20 cellular contexts compared by ENCODE assay signal in the genomic region with DNA sequence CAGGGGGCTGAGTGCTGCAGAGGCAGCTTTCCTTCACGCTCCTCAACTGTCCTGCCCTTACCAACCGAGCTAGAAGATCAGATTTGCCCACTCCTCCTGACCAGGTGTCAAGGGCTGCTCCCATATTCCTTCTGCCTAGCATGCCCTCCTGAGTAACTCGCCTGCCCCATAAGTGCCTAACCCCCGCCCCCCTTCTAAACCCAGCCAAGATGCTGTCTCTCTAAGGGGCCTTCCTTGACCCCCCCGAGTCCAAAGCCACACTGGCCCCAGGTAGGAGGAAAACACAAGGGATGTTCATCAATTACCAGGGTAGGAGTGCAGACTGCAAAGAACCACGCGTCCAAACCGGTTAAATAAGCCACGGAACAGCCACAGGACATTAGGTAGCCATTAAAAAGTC. TPM values are rescaled to one million over a fixed set of nuclear protein-coding genes. Genes with fewer than 3 reads are reported as not detected.
DNase-seq lines count a peak whose midpoint lies in the region; ATAC-seq, FAIRE-seq and TF ChIP-seq lines count a peak whose summit lies in the region.
"Had no signal": no experiment of that assay in that cellular context is flagged by ENCODE, and none has a peak within 500 bp of the region (broad histone marks: within the 10 kb centered on the region; RNA-seq: fewer than 3 reads in every experiment).

No MANE protein-coding gene starts in this region.

- H2AFZ ChIP-seq in GM12878 (ENCODE audit: control insufficient read depth, low read depth, low read length), result no peak overlapping the region

- H3K4me1 ChIP-seq in CD4-positive, alpha-beta memory T cell (ENCODE audit: insufficient read depth, low read length), result peaks cover 92% of the 10 kb centered on the region
- H3K4me1 ChIP-seq in GM12878 (ENCODE audit: control insufficient read depth, insufficient read depth, low read length) (peaks cover 44% of the 10 kb centered on the region), rectal smooth muscle tissue (ENCODE audit: control insufficient read depth, insufficient read depth, low read length) (peaks cover 38% of the 10 kb centered on the region)

- H3K27me3 Mint-ChIP-seq in CD4-positive, alpha-beta memory T cell, result no peaks in the 10 kb centered on the region
- H3K27me3 Mint-ChIP-seq in WTC11 (ENCODE audit: low read depth), result no peaks in the 10 kb centered on the region; the same call in 1 of the 2 replicates

- 85% methylated on average over 9 of the region's 9 CpGs for WGBS in GM12878 (ENCODE audit: insufficient coverage, insufficient replicate concordance, low lambda C conversion rate, missing lambda C conversion rate)

- H3K36me3 Mint-ChIP-seq in CD4-positive, alpha-beta memory T cell, result peaks cover 34 to 72% of the 10 kb centered on the region in 2 donors
- H3K36me3 Mint-ChIP-seq in WTC11, result no peaks in the 10 kb centered on the region
- H3K36me3 Mint-ChIP-seq: type B pancreatic cell had no signal

- peak overlapping the region; percentile 96 for H3K27ac ChIP-seq in CD4-positive, alpha-beta memory T cell (ENCODE audit: low read depth, low read length)
- H3K27ac ChIP-seq in KOPT-K1 (ENCODE audit: low read depth, low read length, poor library complexity, severe bottlenecking) (peak overlapping the region; percentile 100), GM12878 (ENCODE audit: control insufficient read depth, insufficient read depth) (no peak overlapping the region), rectal smooth muscle tissue (ENCODE audit: low read depth, low read length) (peak overlapping the region; percentile 7)
- H3K27ac ChIP-seq: pancreas had no signal

- no peak for DNase-seq in CD4-positive, alpha-beta memory T cell
- DNase-seq in GM12878 (ENCODE audit: low read depth, low spot score) (no peak), WTC11 (ENCODE audit: low spot score) (no peak), NCI-H1048 (lab: John Stamatoyannopoulos, UW) (no peak)
- DNase-seq: activated CD4-positive, alpha-beta T cell treated with anti-CD3 and anti-CD28 coated beads, Interleukin-2, amount 50 U/mL, for 48 hours; activated gamma-delta T cell treated with Interleukin-2 at 50 U/mL for 16 hours; C1 segment of cervical spinal cord; H9; left ventricle myocardium superior; NCI-H1092; small intestine had no signal

- H3K9ac ChIP-seq in GM12878 (ENCODE audit: control insufficient read depth, insufficient read depth, low read length), result no peak overlapping the region
- no peak overlapping the region for H3K9ac ChIP-seq in rectal smooth muscle tissue (ENCODE audit: low read length)

- no peaks in the 10 kb centered on the region for H3K36me3 ChIP-seq in CD4-positive, alpha-beta memory T cell (ENCODE audit: insufficient read depth, low read length)
- peaks cover 87% of the 10 kb centered on the region for H3K36me3 ChIP-seq in KOPT-K1 (ENCODE audit: insufficient read depth, low read length)
- peaks cover 2 to 7% of the 10 kb centered on the region in 2 experiments; a peak in 2 of 4 replicates for H3K36me3 ChIP-seq in GM12878 (ENCODE audit: control insufficient read depth in 2 of 2, insufficient read depth in 2 of 2, low read length in 1 of 2)
- H3K36me3 ChIP-seq in rectal smooth muscle tissue (ENCODE audit: control insufficient read depth, insufficient read depth, low read length), result no peaks in the 10 kb centered on the region
- H3K36me3 ChIP-seq: pancreas had no signal

- in situ Hi-C loops in GM12878 (cut with MboI), result no loop called here

- no peak for TF ChIP-seq RAD21 in GM12878 (IDR thresholded peaks at IDR 0.05; ENCODE audit: insufficient read depth, low read depth, low read length)

- H4K20me1 ChIP-seq in GM12878 (ENCODE audit: control insufficient read depth, insufficient read depth), result no peaks in the 10 kb centered on the region

- no peak overlapping the region for H3K4me3 ChIP-seq in CD4-positive, alpha-beta memory T cell (ENCODE audit: low read length in 2 of 2)
- no peak overlapping the region for H3K4me3 ChIP-seq in GM12878
- H3K4me3 ChIP-seq in rectal smooth muscle tissue (ENCODE audit: low read length), result no peak overlapping the region
- H3K4me3 ChIP-seq: coronary artery, K562, pancreas had no signal

- peaks cover 92% of the 10 kb centered on the region for H3K79me2 ChIP-seq in GM12878 (ENCODE audit: control insufficient read depth, insufficient read depth, low read length)

- POLR2A ChIA-PET in CD4-positive, alpha-beta memory T cell (lab: Charles Lee; ENCODE audit: partially characterized antibody), result no interaction called here
- POLR2A ChIA-PET in GM12878 (lab: Charles Lee) (interaction anchor here (1.0 to 17.1 kb wide), 5 partner anchors 19 to 90 kb away, joined by 3 to 290 read pairs (median 3); partner anchors contain the start of gene GM2A), WTC11 (lab: Charles Lee) (no interaction called here)

- H3K27ac Mint-ChIP-seq in CD4-positive, alpha-beta memory T cell, result peak overlapping the region; percentile 86 to 95 (median 92)
- H3K27ac Mint-ChIP-seq in WTC11, result no peak overlapping the region
- H3K27ac Mint-ChIP-seq: H9, type B pancreatic cell had no signal

- no peaks in the 10 kb centered on the region for H3K9me3 Mint-ChIP-seq in CD4-positive, alpha-beta memory T cell
- H3K9me3 Mint-ChIP-seq in WTC11, result no peaks in the 10 kb centered on the region
- H3K9me3 Mint-ChIP-seq: H9, type B pancreatic cell had no signal

- no TSS peak for BruUV-seq in GM12878 (replicated peaks; lab: Mats Ljungman, UMichigan)

- no peak for FAIRE-seq in GM12878 (lab: Jason Lieb, UNC)
- FAIRE-seq: endothelial cell of umbilical vein, K562, pancreas, small intestine had no signal

- H3K4me1 Mint-ChIP-seq in CD4-positive, alpha-beta memory T cell, result peaks cover 72 to 97% (median 82%) of the 10 kb centered on the region in 4 donors
- H3K4me1 Mint-ChIP-seq in WTC11, result peaks cover 14% of the 10 kb centered on the region

- no peak for TF ChIP-seq EP300 in GM12878 (IDR thresholded peaks at IDR 0.05; ENCODE audit: borderline replicate concordance in 1 of 2, control insufficient read depth in 1 of 2, low read depth in 2 of 2, low read length in 2 of 2)

- no peak for ATAC-seq in GM12878
- no peak for ATAC-seq in HG02642 (IDR thresholded peaks at IDR 0.05; ENCODE audit: poor library complexity, unreplicated experiment)
- ATAC-seq in GM21390 (IDR thresholded peaks at IDR 0.05; ENCODE audit: unreplicated experiment), result no peak
- no peak for ATAC-seq in WTC11
- ATAC-seq: K562, left ventricle myocardium superior, pancreas had no signal

- no peak for TF ChIP-seq POLR2A in GM12878 (IDR thresholded peaks at IDR 0.05; ENCODE audit: low read depth, low read length)

- H3K4me3 Mint-ChIP-seq in CD4-positive, alpha-beta memory T cell, result peak overlapping the region in 6 of 8 donors; percentile 18 to 86 (median 51)
- H3K4me3 Mint-ChIP-seq in WTC11, result no peak overlapping the region
- H3K4me3 Mint-ChIP-seq: H9, type B pancreatic cell had no signal

- no peaks in the 10 kb centered on the region for H3K27me3 ChIP-seq in CD4-positive, alpha-beta memory T cell (ENCODE audit: insufficient read depth, low read length)
- H3K27me3 ChIP-seq in GM12878 (replicated peaks in 1 of 2; ENCODE audit: control insufficient read depth in 2 of 2, insufficient read depth in 2 of 2, low read length in 1 of 2) (no peaks in the 10 kb centered on the region), rectal smooth muscle tissue (ENCODE audit: control insufficient read depth, insufficient read depth, low read length) (no peaks in the 10 kb centered on the region)
- H3K27me3 ChIP-seq: pancreas had no signal

- RAD21 ChIA-PET in GM12878 (lab: Charles Lee; ENCODE audit: unreplicated experiment), result interaction anchor here (0.8 to 7.8 kb wide), 7 partner anchors 20 to 93 kb away, joined by 4 to 95 read pairs (median 4); partner anchors contain the start of gene GM2A

- intact Hi-C loops in CD4-positive, alpha-beta memory T cell (cut with micrococcal nuclease), result no loop called here
- intact Hi-C loops in GM12878 (cut with micrococcal nuclease; ENCODE audit: unreplicated experiment), result no loop called here

- SMC1A ChIA-PET in GM12878 (lab: Charles Lee; ENCODE audit: uncharacterized antibody, unreplicated experiment), result interaction anchor here (0.5 to 18.6 kb wide), 8 partner anchors 10 to 247 kb away, joined by 3 to 325 read pairs (median 10); partner anchors contain the start of gene GM2A

- CTCF ChIA-PET in CD4-positive, alpha-beta memory T cell (lab: Charles Lee; ENCODE audit: partially characterized antibody), result interaction anchor here (1.0 to 13.2 kb wide), 4 partner anchors 21 to 93 kb away, joined by 3 to 149 read pairs (median 4); no protein-coding TSS in a partner anchor
- CTCF ChIA-PET in GM12878 (lab: Yijun Ruan, JAX) (interaction anchor here (0.5 to 17.0 kb wide), 10 partner anchors 10 to 229 kb away, joined by 3 to 293 read pairs (median 8); partner anchors contain the start of gene GM2A), WTC11 (lab: Charles Lee) (no interaction called here)

- H3K9me3 ChIP-seq in CD4-positive, alpha-beta memory T cell (ENCODE audit: control insufficient read depth in 1 of 2, low read length in 2 of 2), result no peaks in the 10 kb centered on the region
- H3K9me3 ChIP-seq in KOPT-K1 (ENCODE audit: insufficient read depth, low read length, poor library complexity, severe bottlenecking) (no peaks in the 10 kb centered on the region), GM12878 (replicated peaks; ENCODE audit: control insufficient read depth, insufficient read depth, low read length) (no peaks in the 10 kb centered on the region)
- H3K9me3 ChIP-seq: pancreas had no signal

- no peak for TF ChIP-seq CTCF in GM12878 (IDR thresholded peaks at IDR 0.05 in 2 of 3, conservative IDR thresholded peaks at IDR 0.05 in 1 of 3; ENCODE audit: control insufficient read depth in 2 of 3, extremely low read depth in 1 of 3, insufficient read depth in 1 of 3, low read depth in 3 of 3, low read length in 3 of 3)
- no peak for TF ChIP-seq CTCF in WTC11 (IDR thresholded peaks at IDR 0.05)

- peak overlapping the region; percentile 24 for H3K4me2 ChIP-seq in GM12878 (ENCODE audit: control insufficient read depth, insufficient read depth)

RNA-seq across cellular contexts. Expression of gene CCDC69, which starts 4.8 kb away (rescaled TPM):
- total RNA-seq in CD4-positive, alpha-beta memory T cell, result 10 to 100 TPM; 93.5 to 93.9 TPM
- polyA plus RNA-seq in CD4-positive, alpha-beta memory T cell, result 10 to 100 TPM; 38.9 to 83.0 TPM
- 69.3 and 77.6 TPM in 2 replicates for total RNA-seq in GM12878 (2013; cell fraction: nucleolus; rRNA removed)
- 91.1 and 104 TPM in 2 replicates for total RNA-seq in GM12878 (2014; rRNA removed)
- total RNA-seq in GM12878 (2014; rRNA removed; fragmentation: Illumina TruSeq; extraction: Trizol), result 78.8 and 80.3 TPM in 2 replicates
- total RNA-seq in GM12878 (2021), result 77.3 and 80.8 TPM in 2 replicates
- 37.5 TPM for polyA plus RNA-seq in GM12878 (2011; ENCODE audit: low read depth)
- polyA plus RNA-seq in GM12878 (2011; rRNA removed), result 36.7 and 42.3 TPM in 2 replicates
- polyA plus RNA-seq in GM12878 (2011; cell fraction: cytosol; rRNA removed), result 56.7 and 66.0 TPM in 2 replicates
- 16.1 and 18.3 TPM in 2 replicates for polyA plus RNA-seq in GM12878 (2011; cell fraction: nucleus; rRNA removed)
- polyA plus RNA-seq in GM12878 (2012), result 46.8 and 47.5 TPM in 2 replicates
- polyA plus RNA-seq in GM12878 (2014; fragmentation: Illumina TruSeq; extraction: Trizol), result 104 and 106 TPM in 2 replicates
- polyA plus RNA-seq in GM12878 (2014; fragmentation: Nextera tagmentation; extraction: Ambion mirVana), result 10 to 100 TPM; 13.5 to 21.4 TPM
- polyA plus RNA-seq in GM12878 (2014; rRNA removed), result 89.6 and 102 TPM in 2 replicates
- 10 to 100 TPM; 55.7 to 59.8 TPM for polyA plus RNA-seq in GM12878 (2016; fragmentation: Nextera tagmentation; extraction: Ambion mirVana)
- 32.8 and 41.3 TPM in 2 replicates for polyA minus RNA-seq in GM12878 (2011; rRNA and poly(A)+ RNA removed)
- polyA minus RNA-seq in GM12878 (2011; cell fraction: cytosol; rRNA and poly(A)+ RNA removed), result 11.4 and 17.0 TPM in 2 replicates
- 11.6 and 16.5 TPM in 2 replicates for polyA minus RNA-seq in GM12878 (2011; cell fraction: nucleus; rRNA and poly(A)+ RNA removed)
- total RNA-seq in WTC11 (2021), result 8.2 to 12.4 TPM (median 8.6 TPM) in 3 replicates

RNA-seq across cellular contexts. Expression of gene GM2A, which starts 33.8 kb away (rescaled TPM):
- total RNA-seq in CD4-positive, alpha-beta memory T cell, result 10 to 100 TPM; 20.4 to 23.1 TPM
- 1 to 10 TPM; 4.3 to 5.6 TPM for polyA plus RNA-seq in CD4-positive, alpha-beta memory T cell
- 150 and 162 TPM in 2 replicates for total RNA-seq in GM12878 (2013; cell fraction: nucleolus; rRNA removed)
- total RNA-seq in GM12878 (2014; rRNA removed) (102 and 109 TPM in 2 replicates), GM12878 (2014; rRNA removed; fragmentation: Illumina TruSeq; extraction: Trizol) (75.7 TPM in 2 replicates), GM12878 (2021) (95.1 and 95.6 TPM in 2 replicates), WTC11 (2021) (33.1 to 36.2 TPM (median 33.2 TPM) in 3 replicates)
- polyA plus RNA-seq in GM12878 (2011; ENCODE audit: low read depth), result 46.2 TPM
- polyA plus RNA-seq in GM12878 (2011; rRNA removed) (85.4 and 106 TPM in 2 replicates), GM12878 (2014; fragmentation: Illumina TruSeq; extraction: Trizol) (74.4 and 83.9 TPM in 2 replicates), GM12878 (2014; fragmentation: Nextera tagmentation; extraction: Ambion mirVana) (10 to 100 TPM; 33.6 to 44.4 TPM), GM12878 (2014; rRNA removed) (62.0 and 63.9 TPM in 2 replicates), GM12878 (2016; fragmentation: Nextera tagmentation; extraction: Ambion mirVana) (10 to 100 TPM; 44.0 to 44.4 TPM)
- 81.7 and 107 TPM in 2 replicates for polyA plus RNA-seq in GM12878 (2011; cell fraction: cytosol; rRNA removed)
- 27.6 and 30.7 TPM in 2 replicates for polyA plus RNA-seq in GM12878 (2011; cell fraction: nucleus; rRNA removed)
- polyA plus RNA-seq in GM12878 (2012), result 61.7 and 69.7 TPM in 2 replicates
- polyA minus RNA-seq in GM12878 (2011; rRNA and poly(A)+ RNA removed), result 109 and 137 TPM in 2 replicates
- polyA minus RNA-seq in GM12878 (2011; cell fraction: cytosol; rRNA and poly(A)+ RNA removed), result 43.7 and 54.0 TPM in 2 replicates
- polyA minus RNA-seq in GM12878 (2011; cell fraction: nucleus; rRNA and poly(A)+ RNA removed), result 14.7 and 19.8 TPM in 2 replicates
